4 cellular contexts compared by ENCODE assay signal in the genomic region with DNA sequence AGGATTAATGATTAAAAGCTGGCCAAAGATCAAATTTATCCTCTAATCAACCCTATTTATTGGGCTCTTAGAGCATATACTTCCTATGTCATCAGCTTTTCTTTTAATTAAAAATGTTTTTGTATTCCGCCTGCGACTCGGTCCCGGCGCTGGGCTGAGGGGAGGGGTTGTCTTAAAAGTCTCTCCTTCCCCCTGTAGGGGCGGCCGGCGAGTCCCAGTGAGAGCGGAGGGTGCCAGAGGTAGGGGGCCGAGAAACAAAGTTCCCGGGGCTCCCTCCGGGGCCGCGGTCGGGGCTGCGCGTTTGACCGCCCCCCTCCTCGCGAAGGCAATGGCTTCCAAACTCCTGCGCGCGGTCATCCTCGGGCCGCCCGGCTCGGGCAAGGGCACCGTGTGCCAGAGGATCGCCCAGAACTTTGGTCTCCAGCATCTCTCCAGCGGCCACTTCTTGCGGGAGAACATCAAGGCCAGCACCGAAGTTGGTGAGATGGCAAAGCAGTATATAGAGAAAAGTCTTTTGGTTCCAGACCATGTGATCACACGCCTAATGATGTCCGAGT. TPM values are rescaled to one million over a fixed set of nuclear protein-coding genes. Genes with fewer than 3 reads are reported as not detected.
"Had no signal": no experiment of that assay in that cellular context is flagged by ENCODE, and none has a peak within 500 bp of the region (broad histone marks: within the 10 kb centered on the region; RNA-seq: fewer than 3 reads in every experiment).

No MANE protein-coding gene starts in this region.

RNA-seq across cellular contexts. Expression of a gene that starts 23.8 kb away (rescaled TPM):
- total RNA-seq: HT-29 had no signal

RNA-seq across cellular contexts. Expression of a gene that starts 31.4 kb away (rescaled TPM):
- total RNA-seq: HT-29, SK-MEL-5 had no signal

RNA-seq across cellular contexts. Expression of a gene that starts 48.2 kb away (rescaled TPM):
- total RNA-seq: HT-29, M059J had no signal
- polyA plus RNA-seq: IMR-90 had no signal
